In genomic region chr19:33393286-33394005, GRCh38 we compare ENCODE assay signal across 1 cellular context.
TF ChIP-seq lines count a peak whose summit lies in the region.

No MANE protein-coding gene starts in this region.

TF ChIP-seq in HepG2, 621 proteins besides CTCF, POLR2A, EP300 and RAD21 (continued from another document and continues in another):
- TF ChIP-seq ZNF691 (CRISPR knock-in tag; IDR thresholded peaks at IDR 0.05; ENCODE audit: borderline replicate concordance, low read depth) (no peak), ZNF569 (CRISPR knock-in tag; IDR thresholded peaks at IDR 0.05; ENCODE audit: borderline replicate concordance) (no peak), KLF16 (CRISPR knock-in tag; IDR thresholded peaks at IDR 0.05) (no peak), NPAS2 (CRISPR knock-in tag; IDR thresholded peaks at IDR 0.05; ENCODE audit: borderline replicate concordance) (no peak), MED8 (CRISPR knock-in tag; IDR thresholded peaks at IDR 0.05; ENCODE audit: insufficient replicate concordance) (no peak), ZNF138 (CRISPR knock-in tag; IDR thresholded peaks at IDR 0.05; ENCODE audit: low read depth) (no peak), PAX8 (CRISPR knock-in tag; IDR thresholded peaks at IDR 0.05; ENCODE audit: borderline replicate concordance) (0 out of 2 replicates have a peak, but pooled peaks have one; percentile 80), SATB2 (CRISPR knock-in tag; IDR thresholded peaks at IDR 0.05) (no peak; the same call in 1 of the 2 replicates), TBL1XR1 (IDR thresholded peaks at IDR 0.05; ENCODE audit: borderline replicate concordance, low read length, partially characterized antibody) (no peak), MTA1 (CRISPR knock-in tag; IDR thresholded peaks at IDR 0.05; ENCODE audit: borderline replicate concordance) (no peak), ZFP82 (CRISPR knock-in tag; IDR thresholded peaks at IDR 0.05; ENCODE audit: borderline replicate concordance) (no peak), TEAD3 (CRISPR knock-in tag; optimal IDR thresholded peaks at IDR 0.05; ENCODE audit: borderline replicate concordance) (peak; percentile 31), ESRRA (CRISPR knock-in tag; IDR thresholded peaks at IDR 0.05; ENCODE audit: low read depth) (no peak), GATAD1 (CRISPR knock-in tag; IDR thresholded peaks at IDR 0.05) (no peak), NCOR1 (IDR thresholded peaks at IDR 0.05; ENCODE audit: borderline replicate concordance, low read length) (no peak), ELF4 (CRISPR knock-in tag; IDR thresholded peaks at IDR 0.05; ENCODE audit: borderline replicate concordance) (no peak), ZNF781 (CRISPR knock-in tag; IDR thresholded peaks at IDR 0.05; ENCODE audit: borderline replicate concordance, not compliant biosample characterization) (no peak), RBM22 (optimal IDR thresholded peaks at IDR 0.05; ENCODE audit: low read length) (no peak), HMG20B (CRISPR knock-in tag; conservative IDR thresholded peaks at IDR 0.05) (no peak), TFE3 (CRISPR knock-in tag; IDR thresholded peaks at IDR 0.05) (no peak), ZNF616 (CRISPR knock-in tag; IDR thresholded peaks at IDR 0.05; ENCODE audit: low read depth) (no peak), FOXP4 (CRISPR knock-in tag; IDR thresholded peaks at IDR 0.05) (peak; percentile 79), KAT2B (IDR thresholded peaks at IDR 0.05; ENCODE audit: borderline replicate concordance, low read depth, low read length) (no peak), ZBTB21 (CRISPR knock-in tag; IDR thresholded peaks at IDR 0.05) (no peak), ZNF382 (CRISPR knock-in tag; IDR thresholded peaks at IDR 0.05; ENCODE audit: borderline replicate concordance) (no peak), ZNF343 (CRISPR knock-in tag; IDR thresholded peaks at IDR 0.05) (no peak), SMAD1 (CRISPR knock-in tag; IDR thresholded peaks at IDR 0.05; ENCODE audit: borderline replicate concordance, low read depth) (no peak), KDM6A (CRISPR knock-in tag; IDR thresholded peaks at IDR 0.05; ENCODE audit: low read depth) (no peak), FOSL1 (CRISPR knock-in tag; IDR thresholded peaks at IDR 0.05; ENCODE audit: borderline replicate concordance) (no peak), ZNF784 (CRISPR knock-in tag; IDR thresholded peaks at IDR 0.05; ENCODE audit: borderline replicate concordance) (no peak), ZKSCAN1 (IDR thresholded peaks at IDR 0.05; ENCODE audit: low read length) (no peak), NRL (CRISPR knock-in tag; IDR thresholded peaks at IDR 0.05; ENCODE audit: borderline replicate concordance) (0 out of 2 replicates have a peak, but pooled peaks have one; percentile 24), ZNF10 (CRISPR knock-in tag; IDR thresholded peaks at IDR 0.05; ENCODE audit: borderline replicate concordance, low read depth) (no peak), ZNF770 (CRISPR knock-in tag; IDR thresholded peaks at IDR 0.05) (peak; percentile 15; the same call in 1 of the 2 replicates), ZSCAN20 (CRISPR knock-in tag; IDR thresholded peaks at IDR 0.05; ENCODE audit: borderline replicate concordance) (no peak), HNF4G (IDR thresholded peaks at IDR 0.05; ENCODE audit: borderline replicate concordance, low read depth, low read length) (no peak), HNF4G (CRISPR knock-in tag; IDR thresholded peaks at IDR 0.05; ENCODE audit: borderline replicate concordance, low read depth) (no peak), KLF13 (CRISPR knock-in tag; IDR thresholded peaks at IDR 0.05) (no peak), SOX13 (IDR thresholded peaks at IDR 0.05) (no peak), SOX13 (CRISPR knock-in tag; conservative IDR thresholded peaks at IDR 0.05 in 1 of 2, IDR thresholded peaks at IDR 0.05 in 1 of 2) (peak in 1 of 2 experiments; percentile 20; a peak in 1 of 4 replicates), ARNT (IDR thresholded peaks at IDR 0.05) (no peak)
- TF ChIP-seq, protein P1, sequence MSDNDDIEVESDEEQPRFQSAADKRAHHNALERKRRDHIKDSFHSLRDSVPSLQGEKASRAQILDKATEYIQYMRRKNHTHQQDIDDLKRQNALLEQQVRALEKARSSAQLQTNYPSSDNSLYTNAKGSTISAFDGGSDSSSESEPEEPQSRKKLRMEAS (IDR thresholded peaks at IDR 0.05) = no peak
- TF ChIP-seq, protein P2, sequence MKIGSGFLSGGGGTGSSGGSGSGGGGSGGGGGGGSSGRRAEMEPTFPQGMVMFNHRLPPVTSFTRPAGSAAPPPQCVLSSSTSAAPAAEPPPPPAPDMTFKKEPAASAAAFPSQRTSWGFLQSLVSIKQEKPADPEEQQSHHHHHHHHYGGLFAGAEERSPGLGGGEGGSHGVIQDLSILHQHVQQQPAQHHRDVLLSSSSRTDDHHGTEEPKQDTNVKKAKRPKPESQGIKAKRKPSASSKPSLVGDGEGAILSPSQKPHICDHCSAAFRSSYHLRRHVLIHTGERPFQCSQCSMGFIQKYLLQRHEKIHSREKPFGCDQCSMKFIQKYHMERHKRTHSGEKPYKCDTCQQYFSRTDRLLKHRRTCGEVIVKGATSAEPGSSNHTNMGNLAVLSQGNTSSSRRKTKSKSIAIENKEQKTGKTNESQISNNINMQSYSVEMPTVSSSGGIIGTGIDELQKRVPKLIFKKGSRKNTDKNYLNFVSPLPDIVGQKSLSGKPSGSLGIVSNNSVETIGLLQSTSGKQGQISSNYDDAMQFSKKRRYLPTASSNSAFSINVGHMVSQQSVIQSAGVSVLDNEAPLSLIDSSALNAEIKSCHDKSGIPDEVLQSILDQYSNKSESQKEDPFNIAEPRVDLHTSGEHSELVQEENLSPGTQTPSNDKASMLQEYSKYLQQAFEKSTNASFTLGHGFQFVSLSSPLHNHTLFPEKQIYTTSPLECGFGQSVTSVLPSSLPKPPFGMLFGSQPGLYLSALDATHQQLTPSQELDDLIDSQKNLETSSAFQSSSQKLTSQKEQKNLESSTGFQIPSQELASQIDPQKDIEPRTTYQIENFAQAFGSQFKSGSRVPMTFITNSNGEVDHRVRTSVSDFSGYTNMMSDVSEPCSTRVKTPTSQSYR (CRISPR knock-in tag; IDR thresholded peaks at IDR 0.05; ENCODE audit: borderline replicate concordance) = no peak
- TF ChIP-seq, protein P3, sequence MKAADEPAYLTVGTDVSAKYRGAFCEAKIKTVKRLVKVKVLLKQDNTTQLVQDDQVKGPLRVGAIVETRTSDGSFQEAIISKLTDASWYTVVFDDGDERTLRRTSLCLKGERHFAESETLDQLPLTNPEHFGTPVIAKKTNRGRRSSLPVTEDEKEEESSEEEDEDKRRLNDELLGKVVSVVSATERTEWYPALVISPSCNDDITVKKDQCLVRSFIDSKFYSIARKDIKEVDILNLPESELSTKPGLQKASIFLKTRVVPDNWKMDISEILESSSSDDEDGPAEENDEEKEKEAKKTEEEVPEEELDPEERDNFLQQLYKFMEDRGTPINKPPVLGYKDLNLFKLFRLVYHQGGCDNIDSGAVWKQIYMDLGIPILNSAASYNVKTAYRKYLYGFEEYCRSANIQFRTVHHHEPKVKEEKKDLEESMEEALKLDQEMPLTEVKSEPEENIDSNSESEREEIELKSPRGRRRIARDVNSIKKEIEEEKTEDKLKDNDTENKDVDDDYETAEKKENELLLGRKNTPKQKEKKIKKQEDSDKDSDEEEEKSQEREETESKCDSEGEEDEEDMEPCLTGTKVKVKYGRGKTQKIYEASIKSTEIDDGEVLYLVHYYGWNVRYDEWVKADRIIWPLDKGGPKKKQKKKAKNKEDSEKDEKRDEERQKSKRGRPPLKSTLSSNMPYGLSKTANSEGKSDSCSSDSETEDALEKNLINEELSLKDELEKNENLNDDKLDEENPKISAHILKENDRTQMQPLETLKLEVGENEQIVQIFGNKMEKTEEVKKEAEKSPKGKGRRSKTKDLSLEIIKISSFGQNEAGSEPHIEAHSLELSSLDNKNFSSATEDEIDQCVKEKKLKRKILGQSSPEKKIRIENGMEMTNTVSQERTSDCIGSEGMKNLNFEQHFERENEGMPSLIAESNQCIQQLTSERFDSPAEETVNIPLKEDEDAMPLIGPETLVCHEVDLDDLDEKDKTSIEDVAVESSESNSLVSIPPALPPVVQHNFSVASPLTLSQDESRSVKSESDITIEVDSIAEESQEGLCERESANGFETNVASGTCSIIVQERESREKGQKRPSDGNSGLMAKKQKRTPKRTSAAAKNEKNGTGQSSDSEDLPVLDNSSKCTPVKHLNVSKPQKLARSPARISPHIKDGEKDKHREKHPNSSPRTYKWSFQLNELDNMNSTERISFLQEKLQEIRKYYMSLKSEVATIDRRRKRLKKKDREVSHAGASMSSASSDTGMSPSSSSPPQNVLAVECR (CRISPR knock-in tag; IDR thresholded peaks at IDR 0.05; ENCODE audit: borderline replicate concordance) = no peak
- TF ChIP-seq, protein P4, sequence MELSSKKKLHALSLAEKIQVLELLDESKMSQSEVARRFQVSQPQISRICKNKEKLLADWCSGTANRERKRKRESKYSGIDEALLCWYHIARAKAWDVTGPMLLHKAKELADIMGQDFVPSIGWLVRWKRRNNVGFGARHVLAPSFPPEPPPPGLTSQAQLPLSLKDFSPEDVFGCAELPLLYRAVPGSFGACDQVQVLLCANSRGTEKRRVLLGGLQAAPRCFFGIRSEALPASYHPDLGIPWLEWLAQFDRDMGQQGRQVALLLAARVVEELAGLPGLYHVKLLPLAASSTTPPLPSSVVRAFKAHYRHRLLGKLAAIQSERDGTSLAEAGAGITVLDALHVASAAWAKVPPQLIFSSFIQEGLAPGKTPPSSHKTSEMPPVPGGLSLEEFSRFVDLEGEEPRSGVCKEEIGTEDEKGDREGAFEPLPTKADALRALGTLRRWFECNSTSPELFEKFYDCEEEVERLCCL (CRISPR knock-in tag; IDR thresholded peaks at IDR 0.05; ENCODE audit: borderline replicate concordance) = no peak
- TF ChIP-seq, protein P5, sequence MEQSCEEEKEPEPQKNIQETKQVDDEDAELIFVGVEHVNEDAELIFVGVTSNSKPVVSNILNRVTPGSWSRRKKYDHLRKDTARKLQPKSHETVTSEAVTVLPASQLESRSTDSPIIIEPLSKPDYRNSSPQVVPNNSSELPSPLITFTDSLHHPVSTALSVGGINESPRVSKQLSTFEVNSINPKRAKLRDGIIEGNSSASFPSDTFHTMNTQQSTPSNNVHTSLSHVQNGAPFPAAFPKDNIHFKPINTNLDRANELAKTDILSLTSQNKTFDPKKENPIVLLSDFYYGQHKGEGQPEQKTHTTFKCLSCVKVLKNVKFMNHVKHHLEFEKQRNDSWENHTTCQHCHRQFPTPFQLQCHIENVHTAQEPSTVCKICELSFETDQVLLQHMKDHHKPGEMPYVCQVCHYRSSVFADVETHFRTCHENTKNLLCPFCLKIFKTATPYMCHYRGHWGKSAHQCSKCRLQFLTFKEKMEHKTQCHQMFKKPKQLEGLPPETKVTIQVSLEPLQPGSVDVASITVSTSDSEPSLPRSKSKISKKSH (CRISPR knock-in tag; IDR thresholded peaks at IDR 0.05; ENCODE audit: borderline replicate concordance) = no peak
